ENCODE assay signal across 30 cellular contexts in genomic region chr12:130051900-130052299, GRCh38.
"Had no signal": no experiment of that assay in that cellular context is flagged by ENCODE, and none has a peak within 500 bp of the region (broad histone marks: within the 10 kb centered on the region; RNA-seq: fewer than 3 reads in every experiment).

No MANE protein-coding gene starts in this region.

- DNase-seq: dermis blood vessel endothelial cell; effector memory CD4-positive, alpha-beta T cell; erythroblast; esophagus squamous epithelium; foreskin melanocyte; hypothalamus; immature natural killer cell; islet precursor cell; kidney glomerular epithelial cell; left colon; left ventricle myocardium superior; mucosa of descending colon; naive B cell; stimulated activated CD4-positive, alpha-beta T cell treated with anti-CD3 and anti-CD28 coated beads, Interleukin-4, amount 100 ng/mL, for 4 hours; stimulated activated naive CD8-positive, alpha-beta T cell treated with anti-CD3 and anti-CD28 coated beads, Interleukin-15, Interleukin-2, amounts not matched to agents 100 U/mL and 50 U/mL, for 24 hours; substantia nigra; testis; tibial artery; upper lobe of left lung had no signal

- H3K27ac ChIP-seq: coronary artery, esophagus squamous epithelium, neural progenitor cell, prostate gland, right atrium auricular region, testis, tibial artery, upper lobe of left lung, vagina had no signal

- H3K9me3 ChIP-seq: esophagus squamous epithelium, mucosa of descending colon, prostate gland, right atrium auricular region, testis, tibial artery, upper lobe of left lung, vagina had no signal

- H3K27me3 Mint-ChIP-seq: memory B cell had no signal

- H3K27ac Mint-ChIP-seq: memory B cell; mesothelial cell of epicardium; naive B cell; natural killer cell treated with Interleukin-12 subunit alpha and Interleukin-12 subunit beta and Interleukin-15 and Interleukin-18, amount 100 ng/mL, for 72 hours; neural progenitor cell; stimulated activated memory B cell treated with anti-CD40 and anti-IgM and Interleukin-4, amounts not matched to agents 10 μg/mL and 1 μg/mL and 100 μg/mL, for 72 hours had no signal

- H3K9me3 Mint-ChIP-seq: mesothelial cell of epicardium had no signal

- H3K4me3 ChIP-seq: coronary artery, esophagus squamous epithelium, lung, mucosa of descending colon, neural progenitor cell, prostate gland, right atrium auricular region, testis, tibial artery, upper lobe of left lung, vagina had no signal

- H3K4me3 Mint-ChIP-seq: immature natural killer cell; memory B cell; mesothelial cell of epicardium; naive B cell; natural killer cell treated with Interleukin-12 subunit alpha and Interleukin-12 subunit beta and Interleukin-15 and Interleukin-18, amount 100 ng/mL, for 72 hours; neural progenitor cell; stimulated activated memory B cell treated with anti-CD40 and anti-IgM and Interleukin-4, amounts not matched to agents 10 μg/mL and 1 μg/mL and 100 μg/mL, for 72 hours had no signal

- H3K4me2 ChIP-seq: neural progenitor cell had no signal

- ATAC-seq: left colon; left ventricle myocardium superior; mucosa of descending colon; natural killer cell treated with Interleukin-12 subunit alpha and Interleukin-12 subunit beta and Interleukin-15 and Interleukin-18, amount 100 ng/mL, for 72 hours; sciatic nerve; stimulated activated memory B cell treated with anti-CD40 and anti-IgM and Interleukin-4, amounts not matched to agents 10 μg/mL and 1 μg/mL and 100 μg/mL, for 72 hours; stimulated activated naive CD8-positive, alpha-beta T cell treated with anti-CD3 and anti-CD28 coated beads, Interleukin-15, Interleukin-2, amounts not matched to agents 100 U/mL and 50 U/mL, for 24 hours had no signal

- H3K4me1 Mint-ChIP-seq: immature natural killer cell, mesothelial cell of epicardium had no signal

- H2AFZ ChIP-seq: neural progenitor cell had no signal

- H3K4me1 ChIP-seq: neural progenitor cell, prostate gland, right atrium auricular region, testis, tibial artery, vagina had no signal

- H3K36me3 ChIP-seq: esophagus squamous epithelium, neural progenitor cell, prostate gland, right atrium auricular region, tibial artery, upper lobe of left lung, vagina had no signal

- H3K9ac ChIP-seq: neural progenitor cell had no signal

- H3K36me3 Mint-ChIP-seq: immature natural killer cell; mesothelial cell of epicardium; stimulated activated memory B cell treated with anti-CD40 and anti-IgM and Interleukin-4, amounts not matched to agents 10 μg/mL and 1 μg/mL and 100 μg/mL, for 72 hours had no signal

- H3K27me3 ChIP-seq: right atrium auricular region, testis, upper lobe of left lung, vagina had no signal
